In the genomic region with DNA sequence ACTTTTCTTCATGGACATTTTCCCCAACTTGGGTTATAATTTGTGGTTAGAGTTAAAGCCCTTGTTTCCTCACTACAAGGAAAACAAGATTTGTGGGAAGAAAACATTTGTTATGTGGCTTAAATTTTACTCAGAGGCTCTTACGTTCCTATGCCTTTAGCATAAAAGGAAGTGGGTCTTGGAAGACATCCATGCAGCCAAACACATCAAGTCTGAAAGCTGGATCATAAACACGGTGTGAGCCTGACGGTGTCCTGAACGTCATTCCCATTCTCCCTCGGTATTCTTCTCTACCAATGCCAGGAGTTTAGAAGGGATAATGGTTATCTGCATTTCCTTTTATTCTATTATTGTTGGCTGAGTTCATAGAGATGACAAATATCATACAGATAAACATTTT, we compare ENCODE assay signal across 25 cellular contexts.
A peak's percentile ranks its signal among the peaks of the same experiment; 100 is the strongest.
DNase-seq lines count a peak whose midpoint lies in the region; ATAC-seq and TF ChIP-seq lines count a peak whose summit lies in the region.
"Had no signal": no experiment of that assay in that cellular context is flagged by ENCODE, and none has a peak within 500 bp of the region (broad histone marks: within the 10 kb centered on the region; RNA-seq: fewer than 3 reads in every experiment).

No MANE protein-coding gene starts in this region.

- H3K27me3 ChIP-seq in ACC112 (ENCODE audit: insufficient read depth, low read length): no peaks in the 10 kb centered on the region
- H3K27me3 ChIP-seq in brain microvascular endothelial cell (replicated peaks): no peaks in the 10 kb centered on the region
- H3K27me3 ChIP-seq: BLaER1 treated with 17β-estradiol and CSF1 and Interleukin-3, amounts not matched to agents 10 nM and 100 nM; heart left ventricle; Peyer's patch; SJCRH30 had no signal

- peaks cover 34% of the 10 kb centered on the region for H3K4me1 ChIP-seq in ACC112 (ENCODE audit: control insufficient read depth, insufficient read depth, low read length, unreplicated experiment)
- H3K4me1 ChIP-seq: BLaER1 treated with 17β-estradiol and CSF1 and Interleukin-3, amounts not matched to agents 10 nM and 100 nM; heart left ventricle; Peyer's patch had no signal

- no peaks in the 10 kb centered on the region for H3K79me2 ChIP-seq in ACC112 (ENCODE audit: control insufficient read depth, insufficient read depth, low read length, unreplicated experiment)

- H3K27ac ChIP-seq in ACC112 (ENCODE audit: low read depth, low read length) (peak overlapping the region; percentile 63), brain microvascular endothelial cell (peak overlapping the region; percentile 57)
- H3K27ac ChIP-seq: BLaER1 treated with 17β-estradiol and CSF1 and Interleukin-3, amounts not matched to agents 10 nM and 100 nM; heart left ventricle; Peyer's patch; SJCRH30 had no signal

- H3K4me3 ChIP-seq in ACC112 (ENCODE audit: low read depth, low read length) (no peak overlapping the region), brain microvascular endothelial cell (ENCODE audit: low read depth, low read length) (no peak overlapping the region)
- H3K4me3 ChIP-seq: BLaER1 treated with 17β-estradiol and CSF1 and Interleukin-3, amounts not matched to agents 10 nM and 100 nM; heart left ventricle; Peyer's patch; SJCRH30 had no signal

- peak overlapping the region; percentile 67 for H2AFZ ChIP-seq in ACC112 (ENCODE audit: low read length, unreplicated experiment)

- ATAC-seq in GM18519 (IDR thresholded peaks at IDR 0.05; ENCODE audit: low FRiP score, unreplicated experiment) (no peak), GM21529 (IDR thresholded peaks at IDR 0.05; ENCODE audit: unreplicated experiment) (no peak)
- ATAC-seq: activated T-cell treated with anti-CD3 and anti-CD28 coated beads, Interleukin-2, amount 50 U/mL, for 4 hours; heart left ventricle; stimulated activated naive B cell treated with anti-CD40 and anti-IgM and Interleukin-4, amounts not matched to agents 10 μg/mL and 1 μg/mL and 100 μg/mL, for 72 hours had no signal

- no peaks in the 10 kb centered on the region for H3K36me3 ChIP-seq in ACC112 (ENCODE audit: insufficient read depth, low read length)
- H3K36me3 ChIP-seq in brain microvascular endothelial cell (replicated peaks): no peaks in the 10 kb centered on the region
- H3K36me3 ChIP-seq: BLaER1 treated with 17β-estradiol and CSF1 and Interleukin-3, amounts not matched to agents 10 nM and 100 nM; heart left ventricle; Peyer's patch; SJCRH30 had no signal

- in situ Hi-C loops in brain microvascular endothelial cell (cut with HindIII; ENCODE audit: low pct_ligation_motif_present, low sequenced_read_pairs): no loop called here

- peak; percentile 37 for DNase-seq in LHCN-M2 (ENCODE audit: low read depth)
- DNase-seq in brain microvascular endothelial cell: peak; percentile 92
- peak; percentile 33 to 37 for DNase-seq in lung microvascular endothelial cell (ENCODE audit: low read depth in 2 of 2)
- DNase-seq in HK-2 (ENCODE audit: unreplicated experiment): no peak
- DNase-seq in RKO (ENCODE audit: low spot score): no peak
- DNase-seq: activated CD4-positive, alpha-beta T cell treated with anti-CD3 and anti-CD28 coated beads for 48 hours; activated T-cell treated with anti-CD3 and anti-CD28 coated beads, Interleukin-2, amount 50 U/mL, for 4 hours; Calu3; caudate nucleus; DND-41; H7; heart left ventricle; mesendoderm; naive B cell; NCI-H1436 treated with DMSO at 0.1 percent for 48 hours; NCI-H524 treated with DMSO at 0.1 percent for 48 hours; occipital lobe; Peyer's patch; stimulated activated CD4-positive, alpha-beta T cell treated with anti-CD3 and anti-CD28 coated beads, Interleukin-4, amount 100 ng/mL, for 1 hour; stimulated activated naive B cell treated with anti-CD40 and anti-IgM and Interleukin-4, amounts not matched to agents 10 μg/mL and 1 μg/mL and 100 μg/mL, for 72 hours had no signal

- no peak for TF ChIP-seq CTCF in brain microvascular endothelial cell (IDR thresholded peaks at IDR 0.05; ENCODE audit: low read depth, low read length, missing control alignments)

Comparison
In these comparisons a context has a peak if more than half of its experiments do, and no peak if none do; other contexts are left out.
1. DNase-seq: peak in LHCN-M2 (single experiment), brain microvascular endothelial cell (single experiment) and lung microvascular endothelial cell (2 of 2); none in HK-2 (single experiment) and RKO (single experiment).